In the genomic region with DNA sequence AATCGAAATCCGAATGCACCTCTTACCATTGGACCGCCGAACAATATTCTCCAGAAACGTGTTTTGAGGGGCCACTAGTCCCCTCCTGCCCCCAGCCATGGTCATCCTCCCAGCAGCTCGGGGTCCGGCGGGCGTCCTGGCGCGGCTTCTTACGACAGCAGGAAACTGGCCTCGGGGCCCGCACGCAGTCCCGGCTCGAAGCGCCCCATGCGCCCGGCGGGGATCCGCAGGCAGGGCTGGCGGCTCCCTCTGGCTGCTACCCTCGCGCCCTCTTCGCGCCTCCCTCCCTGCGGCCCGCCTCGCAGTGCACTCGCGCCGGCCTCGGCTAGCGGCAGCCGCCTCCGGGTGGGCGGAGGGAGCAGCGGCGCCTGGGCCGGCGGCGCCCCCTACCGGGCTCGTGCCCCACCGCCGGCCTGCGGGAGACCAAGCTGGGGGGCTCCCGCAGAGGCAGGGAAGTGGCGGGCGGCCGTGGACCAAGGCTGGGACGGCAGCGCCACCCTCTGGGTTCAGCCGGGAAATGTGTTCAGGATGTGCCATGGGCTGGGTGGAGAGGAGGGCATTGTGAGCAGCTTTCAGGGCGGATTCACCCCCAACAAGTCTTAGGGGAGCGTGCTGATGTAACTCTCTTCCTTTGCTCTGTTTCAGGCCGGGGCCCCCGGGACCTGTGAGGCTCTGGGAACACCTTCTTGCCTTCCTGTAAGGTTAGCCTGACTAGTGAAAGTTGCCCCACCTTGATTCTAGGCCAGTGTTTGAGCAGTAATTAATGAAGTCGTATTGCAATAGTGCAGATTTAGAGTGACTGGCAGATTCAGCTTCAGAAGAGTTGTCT, we compare ENCODE assay signal across 8 cellular contexts. TPM values are rescaled to one million over a fixed set of nuclear protein-coding genes. Genes with fewer than 3 reads are reported as not detected.
A peak's percentile ranks its signal among the peaks of the same experiment; 100 is the strongest.
DNase-seq lines count a peak whose midpoint lies in the region; ATAC-seq and TF ChIP-seq lines count a peak whose summit lies in the region.

A gene with protein sequence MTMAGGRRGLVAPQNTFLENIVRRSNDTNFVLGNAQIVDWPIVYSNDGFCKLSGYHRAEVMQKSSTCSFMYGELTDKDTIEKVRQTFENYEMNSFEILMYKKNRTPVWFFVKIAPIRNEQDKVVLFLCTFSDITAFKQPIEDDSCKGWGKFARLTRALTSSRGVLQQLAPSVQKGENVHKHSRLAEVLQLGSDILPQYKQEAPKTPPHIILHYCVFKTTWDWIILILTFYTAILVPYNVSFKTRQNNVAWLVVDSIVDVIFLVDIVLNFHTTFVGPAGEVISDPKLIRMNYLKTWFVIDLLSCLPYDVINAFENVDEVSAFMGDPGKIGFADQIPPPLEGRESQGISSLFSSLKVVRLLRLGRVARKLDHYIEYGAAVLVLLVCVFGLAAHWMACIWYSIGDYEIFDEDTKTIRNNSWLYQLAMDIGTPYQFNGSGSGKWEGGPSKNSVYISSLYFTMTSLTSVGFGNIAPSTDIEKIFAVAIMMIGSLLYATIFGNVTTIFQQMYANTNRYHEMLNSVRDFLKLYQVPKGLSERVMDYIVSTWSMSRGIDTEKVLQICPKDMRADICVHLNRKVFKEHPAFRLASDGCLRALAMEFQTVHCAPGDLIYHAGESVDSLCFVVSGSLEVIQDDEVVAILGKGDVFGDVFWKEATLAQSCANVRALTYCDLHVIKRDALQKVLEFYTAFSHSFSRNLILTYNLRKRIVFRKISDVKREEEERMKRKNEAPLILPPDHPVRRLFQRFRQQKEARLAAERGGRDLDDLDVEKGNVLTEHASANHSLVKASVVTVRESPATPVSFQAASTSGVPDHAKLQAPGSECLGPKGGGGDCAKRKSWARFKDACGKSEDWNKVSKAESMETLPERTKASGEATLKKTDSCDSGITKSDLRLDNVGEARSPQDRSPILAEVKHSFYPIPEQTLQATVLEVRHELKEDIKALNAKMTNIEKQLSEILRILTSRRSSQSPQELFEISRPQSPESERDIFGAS (minus strand): TSS at position 308 of the 829 bp plus-strand sequence. CDS start 203 bp downstream, at position 105.

- peaks cover 10 to 14% of the 10 kb centered on the region in 2 donors for H3K4me1 ChIP-seq in left lung

- intact Hi-C loops in left lung (cut with DNase I) = loop anchor here in 1 of 2 donors (5.0 to 10.0 kb wide), 2 partner anchors 552 to 729 kb away; no protein-coding TSS in a partner anchor

- peak within 1 kb of the TSS; percentile 54 for H3K27ac ChIP-seq in cingulate gyrus (ENCODE audit: low read depth, low read length)
- H3K27ac ChIP-seq in left lung = no peak within 1 kb of the TSS

- H3K27me3 ChIP-seq in left lung = peaks cover 34 to 92% of the 10 kb centered on the region in 2 donors

- H3K4me3 ChIP-seq in left lung = peak within 1 kb of the TSS; percentile 14 to 31

- ATAC-seq in GM18907 (IDR thresholded peaks at IDR 0.05; ENCODE audit: unreplicated experiment) (peak; percentile 91), HG03159 (IDR thresholded peaks at IDR 0.05; ENCODE audit: unreplicated experiment) (peak; percentile 92), left lung (peak; percentile 98)

- H3K36me3 ChIP-seq in left lung = no peaks in the 10 kb centered on the region

- peak; percentile 63 for TF ChIP-seq CTCF in AG09319 (IDR thresholded peaks at IDR 0.05; ENCODE audit: low read depth, low read length)
- peak; percentile 70 to 74 for TF ChIP-seq CTCF in left lung (IDR thresholded peaks at IDR 0.05)

- no peaks in the 10 kb centered on the region for H3K9me3 ChIP-seq in left lung

- DNase-seq in AG09319 (ENCODE audit: extremely low read depth, low read depth) = peak; percentile 28
- peak; percentile 81 for DNase-seq in NCI-H2227 treated with DMSO at 0.1 percent for 48 hours (lab: John Stamatoyannopoulos, UW)
- DNase-seq in activated CD4-positive, alpha-beta T cell treated with anti-CD3 and anti-CD28 coated beads for 48 hours = peak; percentile 89
- DNase-seq in left lung = peak; percentile 64 to 87
- DNase-seq in stimulated activated CD4-positive, alpha-beta T cell treated with anti-CD3 and anti-CD28 coated beads, Interleukin-2, amount 100 ng/mL, for 48 hours = peak; percentile 68 to 81

RNA-seq across cellular contexts. Expression of the gene that starts here (rescaled TPM):
- total RNA-seq in left lung = under 1 TPM; 0.06 to 0.08 TPM

Comparison
In these comparisons a context has a peak if more than half of its experiments do, and no peak if none do; other contexts are left out.
1. Peak in DNase-seq, ATAC-seq and H3K4me3 ChIP-seq in left lung; RNA of the gene not detected or under 1 TPM.
2. DNase-seq: peak in every context shown above with its lines; median percentile 89 in activated CD4-positive, alpha-beta T cell treated with anti-CD3 and anti-CD28 coated beads for 48 hours; 81 in NCI-H2227 treated with DMSO at 0.1 percent for 48 hours; 76 in left lung; 74 in stimulated activated CD4-positive, alpha-beta T cell treated with anti-CD3 and anti-CD28 coated beads, Interleukin-2, amount 100 ng/mL, for 48 hours; 28 in AG09319.